Comparison of ENCODE assay signal across 8 cellular contexts in the genomic region with DNA sequence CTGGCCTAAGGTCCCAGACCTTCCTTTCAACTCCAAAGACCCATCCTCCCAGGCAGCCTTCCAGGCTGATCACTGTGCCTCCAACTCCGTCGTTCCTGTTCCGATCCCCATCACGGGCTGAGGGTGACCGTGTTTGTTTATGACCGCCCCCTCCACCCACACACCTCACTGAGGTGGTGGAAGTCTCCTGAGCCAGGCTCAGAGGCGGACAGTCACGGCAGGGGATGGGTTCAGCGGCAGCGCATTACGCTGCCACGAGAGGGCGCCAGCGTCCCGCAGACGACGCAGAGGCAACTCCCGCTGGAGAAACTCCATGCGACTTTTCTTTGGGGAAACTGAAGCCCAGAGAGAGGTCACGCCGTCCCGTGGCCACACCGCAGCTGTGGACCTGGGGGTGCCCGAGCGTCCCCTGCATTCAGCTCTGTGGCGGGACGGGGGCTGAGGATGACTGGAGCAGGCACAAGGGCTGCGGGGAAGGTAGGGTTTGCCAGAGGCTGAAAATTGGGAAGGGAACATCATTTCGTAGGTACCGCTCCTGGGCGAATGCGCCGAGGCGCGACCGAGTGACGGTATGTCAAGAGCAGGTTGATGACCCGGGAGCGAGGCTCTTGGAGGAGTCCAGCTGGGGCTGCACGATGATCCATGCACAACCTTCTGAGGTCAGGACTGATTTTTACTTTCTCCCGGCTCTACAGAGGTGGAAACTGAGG. TPM values are rescaled to one million over a fixed set of nuclear protein-coding genes. Genes with fewer than 3 reads are reported as not detected.
DNase-seq lines count a peak whose midpoint lies in the region; ATAC-seq and TF ChIP-seq lines count a peak whose summit lies in the region.

No MANE protein-coding gene starts in this region.

- H3K4me2 ChIP-seq in Karpas-422 (ENCODE audit: low read depth, low read length, poor library complexity, severe bottlenecking) (peak overlapping the region; percentile 87), SU-DHL-6 (ENCODE audit: low read depth, low read length, poor library complexity, severe bottlenecking) (peak overlapping the region; percentile 30), trophoblast cell (ENCODE audit: low read length) (peak overlapping the region; percentile 89)

- H2AFZ ChIP-seq in Karpas-422 (ENCODE audit: low read length): no peak overlapping the region
- no peak overlapping the region for H2AFZ ChIP-seq in SU-DHL-6 (ENCODE audit: low read depth, low read length, severe bottlenecking)
- peak overlapping the region; percentile 60 for H2AFZ ChIP-seq in trophoblast cell (ENCODE audit: insufficient read depth, low read length, poor library complexity)

- H3K79me2 ChIP-seq in Karpas-422 (ENCODE audit: low read length): peaks cover 21% of the 10 kb centered on the region
- H3K79me2 ChIP-seq in SU-DHL-6 (ENCODE audit: insufficient read depth, low read length): peaks cover 16% of the 10 kb centered on the region
- no peaks in the 10 kb centered on the region for H3K79me2 ChIP-seq in trophoblast cell (ENCODE audit: control insufficient read depth, insufficient read depth, low read length, poor library complexity)

- H4K12ac ChIP-seq in trophoblast cell (ENCODE audit: low read depth, low read length): no peak overlapping the region

- H2BK12ac ChIP-seq in trophoblast cell (ENCODE audit: low read length): no peak overlapping the region

- peak; percentile 56 for ATAC-seq in GM19463 (IDR thresholded peaks at IDR 0.05; ENCODE audit: unreplicated experiment)
- ATAC-seq in activated naive CD8-positive, alpha-beta T cell treated with anti-CD3 and anti-CD28 coated beads, Interleukin-2, amount 50 U/mL, for 24 hours: peak; percentile 64

- no peak overlapping the region for H4K91ac ChIP-seq in trophoblast cell (ENCODE audit: low read depth, low read length)

- no peak for TF ChIP-seq EP300 in transverse colon (IDR thresholded peaks at IDR 0.05; ENCODE audit: low read depth)

- TF ChIP-seq CTCF in CD14-positive monocyte (IDR thresholded peaks at IDR 0.05) (peak; percentile 97), SU-DHL-6 (IDR thresholded peaks at IDR 0.05; ENCODE audit: insufficient read depth, low read length, poor library complexity, severe bottlenecking) (peak; percentile 94), transverse colon (IDR thresholded peaks at IDR 0.05) (peak; percentile 95 to 99 (median 98))

- peaks cover 0 to 5% (median 0%) of the 10 kb centered on the region in 3 donors for H3K27me3 Mint-ChIP-seq in CD14-positive monocyte (ENCODE audit: low read depth in 3 of 3)
- no peaks in the 10 kb centered on the region for H3K27me3 Mint-ChIP-seq in activated naive CD8-positive, alpha-beta T cell treated with anti-CD3 and anti-CD28 coated beads, Interleukin-2, amount 50 U/mL, for 24 hours

- peak overlapping the region; percentile 94 to 99 for H3K4me3 Mint-ChIP-seq in CD14-positive monocyte
- H3K4me3 Mint-ChIP-seq in activated naive CD8-positive, alpha-beta T cell treated with anti-CD3 and anti-CD28 coated beads, Interleukin-2, amount 50 U/mL, for 24 hours: peak overlapping the region; percentile 83

- peaks cover 21% of the 10 kb centered on the region for H3K4me1 ChIP-seq in Karpas-422 (ENCODE audit: low read length)
- peaks cover 11 to 13% of the 10 kb centered on the region in 2 experiments for H3K4me1 ChIP-seq in trophoblast cell (ENCODE audit: control insufficient read depth in 1 of 2, insufficient read depth in 2 of 2, low read length in 2 of 2)
- H3K4me1 ChIP-seq in transverse colon: peaks cover under 1 to 28% (median 20%) of the 10 kb centered on the region in 4 donors

- H4K20me1 ChIP-seq in Karpas-422 (ENCODE audit: insufficient read depth, low read depth, low read length): peaks cover 6% of the 10 kb centered on the region
- no peaks in the 10 kb centered on the region for H4K20me1 ChIP-seq in SU-DHL-6 (ENCODE audit: low read depth, low read length)

- H2BK5ac ChIP-seq in trophoblast cell (ENCODE audit: low read depth, low read length, poor library complexity): no peak overlapping the region

- H3K27me3 ChIP-seq in Karpas-422 (ENCODE audit: low read length) (no peaks in the 10 kb centered on the region), SU-DHL-6 (ENCODE audit: low read length) (no peaks in the 10 kb centered on the region), trophoblast cell (ENCODE audit: insufficient read depth, low read length) (no peaks in the 10 kb centered on the region), transverse colon (no peaks in the 10 kb centered on the region)

- H3K9me3 ChIP-seq in Karpas-422 (ENCODE audit: low read length) (no peaks in the 10 kb centered on the region), SU-DHL-6 (ENCODE audit: insufficient read depth, low read length) (no peaks in the 10 kb centered on the region), trophoblast cell (ENCODE audit: insufficient read depth, low read depth, low read length) (peaks cover 2% of the 10 kb centered on the region), transverse colon (no peaks in the 10 kb centered on the region)

- no peak overlapping the region for H2BK120ac ChIP-seq in trophoblast cell (ENCODE audit: insufficient read depth, low read length, poor library complexity)

- no peak overlapping the region for H3K23ac ChIP-seq in trophoblast cell (ENCODE audit: low read length)

- peak; percentile 11 for TF ChIP-seq POLR2A in transverse colon (IDR thresholded peaks at IDR 0.05)

- in situ Hi-C loops in transverse colon (cut with MboI; ENCODE audit: low pct_ligation_motif_present in 1 of 4, low pct_unique_long_range_greater_than_20kb in 1 of 4, low sequenced_read_pairs in 3 of 4): loop anchor here in 2 of 4 donors (5.0 to 10.0 kb wide), 2 partner anchors 48 to 50 kb away; no protein-coding TSS in a partner anchor

- H3K9me3 Mint-ChIP-seq in CD14-positive monocyte: peaks cover 0 to 2% (median 0%) of the 10 kb centered on the region in 7 donors
- H3K9me3 Mint-ChIP-seq in activated naive CD8-positive, alpha-beta T cell treated with anti-CD3 and anti-CD28 coated beads, Interleukin-2, amount 50 U/mL, for 24 hours: no peaks in the 10 kb centered on the region

- peaks cover 32 to 68% of the 10 kb centered on the region in 2 donors for H3K36me3 Mint-ChIP-seq in CD14-positive monocyte
- H3K36me3 Mint-ChIP-seq in activated naive CD8-positive, alpha-beta T cell treated with anti-CD3 and anti-CD28 coated beads, Interleukin-2, amount 50 U/mL, for 24 hours (ENCODE audit: low read depth): peaks cover 30% of the 10 kb centered on the region

- H3F3A ChIP-seq in SU-DHL-6 (ENCODE audit: insufficient read depth): no peaks in the 10 kb centered on the region

- H3K14ac ChIP-seq in trophoblast cell (ENCODE audit: low read length): no peak overlapping the region

- peak overlapping the region; percentile 86 to 97 (median 95) for H3K27ac Mint-ChIP-seq in CD14-positive monocyte
- peak overlapping the region; percentile 85 for H3K27ac Mint-ChIP-seq in activated naive CD8-positive, alpha-beta T cell treated with anti-CD3 and anti-CD28 coated beads, Interleukin-2, amount 50 U/mL, for 24 hours

- H3K4me3 ChIP-seq in Karpas-422 (ENCODE audit: low read length) (peak overlapping the region; percentile 66), SU-DHL-6 (ENCODE audit: insufficient read depth, low read length, poor library complexity, severe bottlenecking) (no peak overlapping the region), trophoblast cell (ENCODE audit: low read depth, low read length) (peak overlapping the region; percentile 56), transverse colon (peak overlapping the region; percentile 3 to 52 (median 40))

- peaks cover 40% of the 10 kb centered on the region for H3K4me1 Mint-ChIP-seq in CD14-positive monocyte
- peaks cover 36% of the 10 kb centered on the region for H3K4me1 Mint-ChIP-seq in activated naive CD8-positive, alpha-beta T cell treated with anti-CD3 and anti-CD28 coated beads, Interleukin-2, amount 50 U/mL, for 24 hours

- intact Hi-C loops in CD14-positive monocyte (cut with micrococcal nuclease): loop anchor here (1.0 to 5.0 kb wide), 3 partner anchors 51 to 145 kb away; a partner anchor contains a TSS
- intact Hi-C loops in cardiac septum (cut with DNase I): loop anchor here (1.0 kb wide), 1 partner anchor 51 kb away; no protein-coding TSS in a partner anchor
- intact Hi-C loops in transverse colon (cut with DNase I; ENCODE audit: low total_unique reads): loop anchor here (2.0 kb wide), 1 partner anchor 52 kb away; no protein-coding TSS in a partner anchor

- H3K9me2 ChIP-seq in Karpas-422 (replicated peaks; ENCODE audit: insufficient read depth, low read length) (no peaks in the 10 kb centered on the region), SU-DHL-6 (replicated peaks; ENCODE audit: insufficient read depth, low read length) (no peaks in the 10 kb centered on the region)

- H3K36me3 ChIP-seq in Karpas-422 (ENCODE audit: insufficient read depth, low read length): peaks cover 11% of the 10 kb centered on the region
- H3K36me3 ChIP-seq in SU-DHL-6 (ENCODE audit: low read length): peaks cover 5% of the 10 kb centered on the region; the same call in 1 of the 2 replicates
- H3K36me3 ChIP-seq in trophoblast cell (ENCODE audit: control insufficient read depth in 1 of 2, insufficient read depth in 2 of 2, low read length in 2 of 2): peaks cover 0 to 6% of the 10 kb centered on the region in 2 experiments
- peaks cover 0 to 25% (median 10%) of the 10 kb centered on the region in 4 donors for H3K36me3 ChIP-seq in transverse colon

- no peak overlapping the region for H3K4ac ChIP-seq in trophoblast cell (ENCODE audit: low read depth, low read length)

- DNase-seq in CD14-positive monocyte (ENCODE audit: low spot score) (peak; percentile 80), Karpas-422 (peak; percentile 92), cardiac septum (ENCODE audit: low spot score) (peak; percentile 94), trophoblast cell (peak; percentile 82 to 95), transverse colon (peak; percentile 88)
- peak; percentile 86 for DNase-seq in activated naive CD8-positive, alpha-beta T cell treated with anti-CD3 and anti-CD28 coated beads, Interleukin-2, amount 50 U/mL, for 24 hours

- H3K9ac ChIP-seq in Karpas-422 (ENCODE audit: low read length) (peak overlapping the region; percentile 52), SU-DHL-6 (ENCODE audit: low read length) (peak overlapping the region; percentile 15; the same call in 1 of the 2 replicates), trophoblast cell (ENCODE audit: low read length) (no peak overlapping the region)

- no peak overlapping the region for H3K27ac ChIP-seq in Karpas-422 (ENCODE audit: low read length)
- no peak overlapping the region for H3K27ac ChIP-seq in SU-DHL-6 (ENCODE audit: low read depth, low read length)
- H3K27ac ChIP-seq in trophoblast cell (ENCODE audit: low read depth, low read length): no peak overlapping the region
- H3K27ac ChIP-seq in transverse colon: peak overlapping the region; percentile 80 to 89 (median 86)

- no peaks in the 10 kb centered on the region for H3K79me1 ChIP-seq in trophoblast cell (ENCODE audit: low read length)

- H2AK5ac ChIP-seq in trophoblast cell (ENCODE audit: low read length): no peak overlapping the region

- no CpG with 5 or more reads among the region's 41 CpGs for WGBS in trophoblast cell (ENCODE audit: extremely low coverage, insufficient coverage, insufficient read length)
- WGBS in transverse colon (ENCODE audit: low coverage in 1 of 2), 2 donors: 5% methylated on average over 37 of the region's 41 CpGs; no CpG with 5 or more reads in 1 of the 2 donors

- no peak overlapping the region for H4K8ac ChIP-seq in trophoblast cell (ENCODE audit: low read depth, low read length)

- no peak overlapping the region for H3K18ac ChIP-seq in trophoblast cell (ENCODE audit: low read length)

RNA-seq across cellular contexts. Expression of a gene that starts 0.9 kb away (rescaled TPM):
- polyA plus RNA-seq in CD14-positive monocyte: 10 to 100 TPM; 13.8 to 23.9 TPM
- 12.3 and 46.8 TPM in 2 replicates for total RNA-seq in Karpas-422 (2014; rRNA removed; shearing (Covaris generic); ENCODE audit: low replicate concordance)
- total RNA-seq in cardiac septum: 9.2 TPM
- polyA plus RNA-seq in trophoblast cell (2013): 1.5 TPM in 2 replicates
- 10 to 100 TPM; 28.9 to 69.6 (median 42.7) TPM for total RNA-seq in transverse colon

RNA-seq across cellular contexts. Expression of a gene that starts 40.1 kb away (rescaled TPM):
- not detected for polyA plus RNA-seq in CD14-positive monocyte
- total RNA-seq in Karpas-422 (2014; rRNA removed; shearing (Covaris generic); ENCODE audit: low replicate concordance): not detected in 2 replicates
- total RNA-seq in cardiac septum: 0.19 TPM
- 0.31 and 0.48 TPM in 2 replicates for polyA plus RNA-seq in trophoblast cell (2013)
- 1 to 10 TPM in 1 of 4 donors, not detected in 3; 1.6 TPM for total RNA-seq in transverse colon

Comparison
In these comparisons a context has a peak if more than half of its experiments do, and no peak if none do; other contexts are left out.
1. H3K27ac ChIP-seq: peak in transverse colon (4 of 4); none in Karpas-422 (single experiment), SU-DHL-6 (single experiment) and trophoblast cell (single experiment).
2. H3K4me2 ChIP-seq: peak in every context shown above with its lines; median percentile 89 in trophoblast cell; 87 in Karpas-422; 30 in SU-DHL-6.
3. Peak in every context shown above with its lines, with median percentiles within 50 percentile points of each other: DNase-seq and CTCF ChIP-seq.